In genomic region chr4:170167678-170168077, GRCh38 we compare ENCODE assay signal across 39 cellular contexts.
"Had no signal": no experiment of that assay in that cellular context is flagged by ENCODE, and none has a peak within 500 bp of the region (broad histone marks: within the 10 kb centered on the region; RNA-seq: fewer than 3 reads in every experiment).

No MANE protein-coding gene starts in this region.

- H3K4me3 ChIP-seq: ascending aorta, cardiac muscle cell had no signal

- H3K27ac ChIP-seq: ascending aorta, cardiac muscle cell, WERI-Rb-1 had no signal

- H3K27ac Mint-ChIP-seq: activated CD4-positive, alpha-beta memory T cell treated with anti-CD3 and anti-CD28 coated beads, Interleukin-2, amount 10 ng/mL, durations not matched to agents 7 days and 5 days; activated CD4-positive, alpha-beta T cell treated with anti-CD3 and anti-CD28 coated beads for 36 hours; activated CD4-positive, alpha-beta T cell treated with anti-CD3 and anti-CD28 coated beads, Interleukin-2, amount 10 ng/mL, durations not matched to agents 7 days and 5 days; activated CD8-positive, alpha-beta memory T cell treated with anti-CD3 and anti-CD28 coated beads, Interleukin-2, amount 10 ng/mL, durations not matched to agents 7 days and 5 days; activated CD8-positive, alpha-beta T cell treated with anti-CD3 and anti-CD28 coated beads, Interleukin-2, amount 10 ng/mL, durations not matched to agents 7 days and 5 days; activated naive CD4-positive, alpha-beta T cell treated with anti-CD3 and anti-CD28 coated beads for 36 hours; activated naive CD4-positive, alpha-beta T cell treated with anti-CD3 and anti-CD28 coated beads, Interleukin-2, amount 50 U/mL, for 24 hours; activated naive CD8-positive, alpha-beta T cell; activated naive CD8-positive, alpha-beta T cell treated with anti-CD3 and anti-CD28 coated beads, Interleukin-2, amount 10 ng/mL, durations not matched to agents 7 days and 5 days; activated naive CD8-positive, alpha-beta T cell treated with anti-CD3 and anti-CD28 coated beads, Interleukin-2, amount 50 U/mL, for 24 hours; activated T-cell treated with anti-CD3 and anti-CD28 coated beads, Interleukin-2, amount 50 U/mL, for 72 hours; activated T-helper 1 cell treated with anti-CD3 and anti-CD28 coated beads, Interleukin-12 subunit alpha, Interleukin-12 subunit beta, Interleukin-2, Interleukin-4 antibody, amounts not matched to agents 30 ng/mL and 10 ng/mL and 1 ng/mL, durations not matched to agents 14 hours and 24 hours and 36 hours; activated T-helper 17 cell treated with anti-CD3 and anti-CD28 coated beads, Interleukin-2, amount 50 U/mL, for 72 hours; T-helper 1 cell treated with Interleukin-12 subunit alpha and Interleukin-12 subunit beta and Interleukin-4 antibody, amounts not matched to agents 30 μg/mL and 1 μg/mL, for 36 hours; T-helper 2 cell treated with Interferon-gamma antibody and Interleukin-4, amounts not matched to agents 5 μg/mL and 100 μg/mL, for 36 hours; WTC11 had no signal

- H3K27me3 ChIP-seq: ascending aorta, cardiac muscle cell had no signal

- H3K4me3 Mint-ChIP-seq: activated CD4-positive, alpha-beta memory T cell treated with anti-CD3 and anti-CD28 coated beads, Interleukin-2, amount 10 ng/mL, durations not matched to agents 7 days and 5 days; activated CD4-positive, alpha-beta T cell treated with anti-CD3 and anti-CD28 coated beads for 36 hours; activated CD4-positive, alpha-beta T cell treated with anti-CD3 and anti-CD28 coated beads, Interleukin-2, amount 10 ng/mL, durations not matched to agents 7 days and 5 days; activated CD8-positive, alpha-beta memory T cell treated with anti-CD3 and anti-CD28 coated beads, Interleukin-2, amount 10 ng/mL, durations not matched to agents 7 days and 5 days; activated CD8-positive, alpha-beta T cell treated with anti-CD3 and anti-CD28 coated beads, Interleukin-2, amount 10 ng/mL, durations not matched to agents 7 days and 5 days; activated naive CD4-positive, alpha-beta T cell treated with anti-CD3 and anti-CD28 coated beads for 36 hours; activated naive CD4-positive, alpha-beta T cell treated with anti-CD3 and anti-CD28 coated beads, Interleukin-2, amount 50 U/mL, for 24 hours; activated naive CD8-positive, alpha-beta T cell; activated naive CD8-positive, alpha-beta T cell treated with anti-CD3 and anti-CD28 coated beads, Interleukin-2, amount 10 ng/mL, durations not matched to agents 7 days and 5 days; activated naive CD8-positive, alpha-beta T cell treated with anti-CD3 and anti-CD28 coated beads, Interleukin-2, amount 50 U/mL, for 24 hours; activated T-cell treated with anti-CD3 and anti-CD28 coated beads, Interleukin-2, amount 50 U/mL, for 4 hours; activated T-cell treated with anti-CD3 and anti-CD28 coated beads, Interleukin-2, amount 50 U/mL, for 72 hours; activated T-helper 1 cell treated with anti-CD3 and anti-CD28 coated beads, Interleukin-12 subunit alpha, Interleukin-12 subunit beta, Interleukin-2, Interleukin-4 antibody, amounts not matched to agents 30 ng/mL and 10 ng/mL and 1 ng/mL, durations not matched to agents 14 hours and 24 hours and 36 hours; activated T-helper 17 cell treated with anti-CD3 and anti-CD28 coated beads, Interleukin-2, amount 50 U/mL, for 72 hours; brain; central memory CD8-positive, alpha-beta T cell; T-helper 1 cell treated with Interleukin-12 subunit alpha and Interleukin-12 subunit beta and Interleukin-4 antibody, amounts not matched to agents 30 μg/mL and 1 μg/mL, for 36 hours; T-helper 2 cell treated with Interferon-gamma antibody and Interleukin-4, amounts not matched to agents 5 μg/mL and 100 μg/mL, for 36 hours; WTC11 had no signal

- ATAC-seq: activated CD4-positive, alpha-beta T cell treated with anti-CD3 and anti-CD28 coated beads for 36 hours; activated CD4-positive, CD25-positive, alpha-beta regulatory T cell treated with anti-CD3 and anti-CD28 coated beads, Interleukin-2, amount 50 U/mL, for 24 hours; activated CD8-positive, alpha-beta memory T cell treated with anti-CD3 and anti-CD28 coated beads, Interleukin-2, amount 10 ng/mL, durations not matched to agents 7 days and 5 days; activated CD8-positive, alpha-beta T cell treated with anti-CD3 and anti-CD28 coated beads, Interleukin-2, amount 10 ng/mL, durations not matched to agents 7 days and 5 days; activated naive CD8-positive, alpha-beta T cell treated with anti-CD3 and anti-CD28 coated beads, Interleukin-2, amount 50 U/mL, for 24 hours; activated T-cell treated with anti-CD3 and anti-CD28 coated beads, Interleukin-2, amount 50 U/mL, for 4 hours; activated T-cell treated with anti-CD3 and anti-CD28 coated beads, Interleukin-2, amount 50 U/mL, for 72 hours; activated T-helper 17 cell treated with anti-CD3 and anti-CD28 coated beads, Interleukin-2, amount 50 U/mL, for 72 hours; WTC11 had no signal

- H3K4me1 ChIP-seq: ascending aorta had no signal

- H3K36me3 ChIP-seq: ascending aorta, cardiac muscle cell, WERI-Rb-1 had no signal

- H3K27me3 Mint-ChIP-seq: activated CD4-positive, alpha-beta memory T cell treated with anti-CD3 and anti-CD28 coated beads, Interleukin-2, amount 10 ng/mL, durations not matched to agents 7 days and 5 days; activated CD4-positive, alpha-beta T cell treated with anti-CD3 and anti-CD28 coated beads for 36 hours; activated CD4-positive, alpha-beta T cell treated with anti-CD3 and anti-CD28 coated beads, Interleukin-2, amount 10 ng/mL, durations not matched to agents 7 days and 5 days; activated CD8-positive, alpha-beta memory T cell treated with anti-CD3 and anti-CD28 coated beads, Interleukin-2, amount 10 ng/mL, durations not matched to agents 7 days and 5 days; activated naive CD4-positive, alpha-beta T cell treated with anti-CD3 and anti-CD28 coated beads, Interleukin-2, amount 50 U/mL, for 24 hours; activated naive CD8-positive, alpha-beta T cell; activated naive CD8-positive, alpha-beta T cell treated with anti-CD3 and anti-CD28 coated beads, Interleukin-2, amount 10 ng/mL, durations not matched to agents 7 days and 5 days; activated naive CD8-positive, alpha-beta T cell treated with anti-CD3 and anti-CD28 coated beads, Interleukin-2, amount 50 U/mL, for 24 hours; activated T-helper 17 cell treated with anti-CD3 and anti-CD28 coated beads, Interleukin-2, amount 50 U/mL, for 72 hours; brain; central memory CD8-positive, alpha-beta T cell had no signal

- DNase-seq: activated CD4-positive, alpha-beta memory T cell treated with anti-CD3 and anti-CD28 coated beads, Interleukin-2, amount 10 ng/mL, durations not matched to agents 7 days and 5 days; activated CD4-positive, alpha-beta T cell treated with anti-CD3 and anti-CD28 coated beads for 1 hour; activated CD4-positive, alpha-beta T cell treated with anti-CD3 and anti-CD28 coated beads for 36 hours; activated CD4-positive, alpha-beta T cell treated with anti-CD3 and anti-CD28 coated beads for 48 hours; activated CD4-positive, alpha-beta T cell treated with anti-CD3 and anti-CD28 coated beads, Interleukin-2, amount 10 ng/mL, durations not matched to agents 7 days and 5 days; activated CD4-positive, alpha-beta T cell treated with anti-CD3 and anti-CD28 coated beads, Interleukin-2, amount 50 U/mL, for 48 hours; activated CD4-positive, CD25-positive, alpha-beta regulatory T cell; activated CD8-positive, alpha-beta memory T cell treated with anti-CD3 and anti-CD28 coated beads for 24 hours; activated CD8-positive, alpha-beta memory T cell treated with anti-CD3 and anti-CD28 coated beads, Interleukin-2, amount 10 ng/mL, durations not matched to agents 7 days and 5 days; activated CD8-positive, alpha-beta memory T cell treated with anti-CD3 and anti-CD28 coated beads, Interleukin-2, amount 50 U/mL, for 48 hours; activated CD8-positive, alpha-beta T cell treated with anti-CD3 and anti-CD28 coated beads, Interleukin-2, amount 10 ng/mL, durations not matched to agents 7 days and 5 days; activated effector memory CD4-positive, alpha-beta T cell treated with anti-CD3 and anti-CD28 coated beads, Interleukin-2, amount 50 U/mL, for 16 hours; activated gamma-delta T cell treated with Interleukin-2 at 50 U/mL for 16 hours; activated naive CD4-positive, alpha-beta T cell; activated naive CD4-positive, alpha-beta T cell treated with anti-CD3 and anti-CD28 coated beads for 36 hours; activated naive CD8-positive, alpha-beta T cell treated with anti-CD3 and anti-CD28 coated beads, Interleukin-2, amount 10 ng/mL, durations not matched to agents 7 days and 5 days; activated naive CD8-positive, alpha-beta T cell treated with anti-CD3 and anti-CD28 coated beads, Interleukin-2, amount 50 U/mL, for 24 hours; activated T-cell treated with anti-CD3 and anti-CD28 coated beads, Interleukin-2, amount 50 U/mL, for 4 hours; activated T-cell treated with anti-CD3 and anti-CD28 coated beads, Interleukin-2, amount 50 U/mL, for 72 hours; amygdala; anterior cingulate cortex; caudate nucleus; cerebellar nuclear complex; T-helper 1 cell; T-helper 2 cell; T-helper 9 cell; WERI-Rb-1 had no signal

- H3K9me3 Mint-ChIP-seq: activated CD4-positive, alpha-beta memory T cell treated with anti-CD3 and anti-CD28 coated beads, Interleukin-2, amount 10 ng/mL, durations not matched to agents 7 days and 5 days; activated CD4-positive, alpha-beta T cell treated with anti-CD3 and anti-CD28 coated beads, Interleukin-2, amount 10 ng/mL, durations not matched to agents 7 days and 5 days; activated naive CD4-positive, alpha-beta T cell treated with anti-CD3 and anti-CD28 coated beads for 36 hours; activated naive CD4-positive, alpha-beta T cell treated with anti-CD3 and anti-CD28 coated beads, Interleukin-2, amount 50 U/mL, for 24 hours; activated naive CD8-positive, alpha-beta T cell treated with anti-CD3 and anti-CD28 coated beads, Interleukin-2, amount 10 ng/mL, durations not matched to agents 7 days and 5 days; activated T-cell treated with anti-CD3 and anti-CD28 coated beads, Interleukin-2, amount 50 U/mL, for 4 hours; activated T-cell treated with anti-CD3 and anti-CD28 coated beads, Interleukin-2, amount 50 U/mL, for 72 hours; activated T-helper 1 cell treated with anti-CD3 and anti-CD28 coated beads, Interleukin-12 subunit alpha, Interleukin-12 subunit beta, Interleukin-2, Interleukin-4 antibody, amounts not matched to agents 30 ng/mL and 10 ng/mL and 1 ng/mL, durations not matched to agents 14 hours and 24 hours and 36 hours; activated T-helper 17 cell treated with anti-CD3 and anti-CD28 coated beads, Interleukin-2, amount 50 U/mL, for 72 hours; T-helper 1 cell treated with Interleukin-12 subunit alpha and Interleukin-12 subunit beta and Interleukin-4 antibody, amounts not matched to agents 30 μg/mL and 1 μg/mL, for 36 hours; T-helper 2 cell treated with Interferon-gamma antibody and Interleukin-4, amounts not matched to agents 5 μg/mL and 100 μg/mL, for 36 hours had no signal

- H3K4me1 Mint-ChIP-seq: activated CD4-positive, alpha-beta memory T cell treated with anti-CD3 and anti-CD28 coated beads, Interleukin-2, amount 10 ng/mL, durations not matched to agents 7 days and 5 days; activated CD4-positive, alpha-beta T cell treated with anti-CD3 and anti-CD28 coated beads for 36 hours; activated CD4-positive, alpha-beta T cell treated with anti-CD3 and anti-CD28 coated beads, Interleukin-2, amount 10 ng/mL, durations not matched to agents 7 days and 5 days; activated CD8-positive, alpha-beta memory T cell treated with anti-CD3 and anti-CD28 coated beads, Interleukin-2, amount 10 ng/mL, durations not matched to agents 7 days and 5 days; activated naive CD4-positive, alpha-beta T cell treated with anti-CD3 and anti-CD28 coated beads, Interleukin-2, amount 50 U/mL, for 24 hours; activated naive CD8-positive, alpha-beta T cell treated with anti-CD3 and anti-CD28 coated beads, Interleukin-2, amount 10 ng/mL, durations not matched to agents 7 days and 5 days; activated naive CD8-positive, alpha-beta T cell treated with anti-CD3 and anti-CD28 coated beads, Interleukin-2, amount 50 U/mL, for 24 hours; activated T-helper 17 cell treated with anti-CD3 and anti-CD28 coated beads, Interleukin-2, amount 50 U/mL, for 72 hours; brain; central memory CD8-positive, alpha-beta T cell had no signal

- H3K36me3 Mint-ChIP-seq: activated CD8-positive, alpha-beta memory T cell treated with anti-CD3 and anti-CD28 coated beads, Interleukin-2, amount 10 ng/mL, durations not matched to agents 7 days and 5 days; activated naive CD4-positive, alpha-beta T cell treated with anti-CD3 and anti-CD28 coated beads, Interleukin-2, amount 50 U/mL, for 24 hours; activated naive CD8-positive, alpha-beta T cell; activated naive CD8-positive, alpha-beta T cell treated with anti-CD3 and anti-CD28 coated beads, Interleukin-2, amount 10 ng/mL, durations not matched to agents 7 days and 5 days; brain had no signal
